ENCODE assay signal across 8 cellular contexts in the genomic region with DNA sequence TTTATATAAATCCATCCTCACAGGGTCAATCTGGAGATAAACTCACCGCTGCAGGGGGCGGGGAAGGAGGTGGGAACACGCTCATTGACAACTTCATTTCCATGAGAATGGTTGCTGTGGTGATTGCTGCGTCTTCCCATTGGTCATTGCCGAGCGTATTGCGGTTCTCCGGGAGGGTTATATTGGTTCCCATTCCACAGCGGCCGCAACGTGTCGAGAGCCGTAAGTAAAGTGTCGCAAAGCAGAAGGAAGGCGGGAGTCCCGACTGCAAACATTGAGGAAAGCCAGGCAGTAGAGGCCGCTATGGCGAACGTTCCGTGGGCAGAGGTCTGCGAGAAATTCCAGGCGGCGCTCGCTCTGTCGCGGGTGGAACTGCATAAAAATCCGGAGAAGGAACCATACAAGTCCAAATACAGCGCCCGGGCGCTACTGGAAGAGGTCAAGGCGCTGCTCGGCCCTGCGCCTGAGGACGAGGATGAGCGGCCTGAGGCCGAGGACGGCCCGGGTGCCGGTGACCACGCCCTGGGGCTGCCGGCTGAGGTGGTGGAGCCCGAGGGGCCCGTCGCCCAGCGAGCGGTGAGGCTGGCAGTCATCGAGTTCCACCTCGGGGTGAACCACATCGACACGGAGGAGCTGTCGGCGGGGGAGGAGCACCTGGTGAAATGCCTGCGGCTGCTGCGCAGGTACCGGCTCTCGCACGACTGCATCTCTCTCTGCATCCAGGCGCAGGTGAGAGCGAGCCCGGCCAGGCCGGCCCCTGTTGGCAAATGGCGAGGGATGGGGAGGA. TPM values are rescaled to one million over a fixed set of nuclear protein-coding genes. Genes with fewer than 3 reads are reported as not detected.
A peak's percentile ranks its signal among the peaks of the same experiment; 100 is the strongest.
DNase-seq lines count a peak whose midpoint lies in the region; ATAC-seq and TF ChIP-seq lines count a peak whose summit lies in the region.

A gene with protein sequence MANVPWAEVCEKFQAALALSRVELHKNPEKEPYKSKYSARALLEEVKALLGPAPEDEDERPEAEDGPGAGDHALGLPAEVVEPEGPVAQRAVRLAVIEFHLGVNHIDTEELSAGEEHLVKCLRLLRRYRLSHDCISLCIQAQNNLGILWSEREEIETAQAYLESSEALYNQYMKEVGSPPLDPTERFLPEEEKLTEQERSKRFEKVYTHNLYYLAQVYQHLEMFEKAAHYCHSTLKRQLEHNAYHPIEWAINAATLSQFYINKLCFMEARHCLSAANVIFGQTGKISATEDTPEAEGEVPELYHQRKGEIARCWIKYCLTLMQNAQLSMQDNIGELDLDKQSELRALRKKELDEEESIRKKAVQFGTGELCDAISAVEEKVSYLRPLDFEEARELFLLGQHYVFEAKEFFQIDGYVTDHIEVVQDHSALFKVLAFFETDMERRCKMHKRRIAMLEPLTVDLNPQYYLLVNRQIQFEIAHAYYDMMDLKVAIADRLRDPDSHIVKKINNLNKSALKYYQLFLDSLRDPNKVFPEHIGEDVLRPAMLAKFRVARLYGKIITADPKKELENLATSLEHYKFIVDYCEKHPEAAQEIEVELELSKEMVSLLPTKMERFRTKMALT (plus strand): TSS at position 274 of the 787 bp plus-strand sequence. CDS start 30 bp downstream, at position 304.

- H3K4me3 ChIP-seq in GM12865 (ENCODE audit: low read depth, low read length), result peak within 1 kb of the TSS; percentile 63
- peak within 1 kb of the TSS; percentile 69 for H3K4me3 ChIP-seq in ovary
- peak within 1 kb of the TSS; percentile 70 to 95 (median 90) for H3K4me3 ChIP-seq in thyroid gland (replicated peaks in 1 of 3)

- TF ChIP-seq CTCF in GM12865 (IDR thresholded peaks at IDR 0.05; ENCODE audit: insufficient read depth, low read depth, low read length, missing control alignments), result peak; percentile 39
- TF ChIP-seq CTCF in ovary (IDR thresholded peaks at IDR 0.05), result peak in 2 of 3 donors; percentile 57 to 63
- TF ChIP-seq CTCF in thyroid gland (IDR thresholded peaks at IDR 0.05), result peak in 4 of 6 experiments; percentile 23 to 40 (median 32)

- H3K27ac ChIP-seq in ovary (peak within 1 kb of the TSS; percentile 75 to 77), thyroid gland (peak within 1 kb of the TSS; percentile 33 to 84 (median 84))

- intact Hi-C loops in Right ventricle myocardium inferior (cut with DNase I) (loop anchor here (5.0 kb wide), 1 partner anchor 104 kb away; no protein-coding TSS in a partner anchor), ovary (cut with DNase I) (no loop called here), thyroid gland (cut with DNase I) (no loop called here)

- TF ChIP-seq POLR2A in ovary (IDR thresholded peaks at IDR 0.05) (peak; percentile 80), thyroid gland (IDR thresholded peaks at IDR 0.05) (peak in 1 of 2 donors; percentile 91)

- WGBS in ovary, 3 donors, result 0% methylated on average over 53 to 62 of the region's 62 CpGs
- 0% methylated on average over 11 to 29 of the region's 62 CpGs for WGBS in thyroid gland, 2 donors

- peak; percentile 20 for TF ChIP-seq EP300 in ovary (IDR thresholded peaks at IDR 0.05)

- DNase-seq in GM12865 (ENCODE audit: low read depth) (peak; percentile 96), NCI-H1105 (lab: John Stamatoyannopoulos, UW) (peak; percentile 91), SW 1271 (lab: John Stamatoyannopoulos, UW) (peak; percentile 89 to 95), Right ventricle myocardium inferior (ENCODE audit: missing footprints) (peak; percentile 96), ovary (peak; percentile 86 to 94 (median 89)), thyroid gland (peak; percentile 96 to 97)
- DNase-seq in activated naive CD8-positive, alpha-beta T cell treated with anti-CD3 and anti-CD28 coated beads, Interleukin-2, amount 50 U/mL, for 16 hours (ENCODE audit: low read depth, low spot score), result peak; percentile 45

- no peaks in the 10 kb centered on the region for H3K9me3 ChIP-seq in ovary
- H3K9me3 ChIP-seq in thyroid gland, result no peaks in the 10 kb centered on the region

- H3K27me3 ChIP-seq in ovary (no peaks in the 10 kb centered on the region), thyroid gland (no peaks in the 10 kb centered on the region)

- H3K36me3 ChIP-seq in ovary (no peaks in the 10 kb centered on the region), thyroid gland (peaks cover 0 to 11% of the 10 kb centered on the region in 2 donors)

- peaks cover 12% of the 10 kb centered on the region for H3K4me1 ChIP-seq in ovary (ENCODE audit: insufficient read depth)
- peaks cover 29 to 48% of the 10 kb centered on the region in 2 donors for H3K4me1 ChIP-seq in thyroid gland

- ATAC-seq in HG02642 (IDR thresholded peaks at IDR 0.05; ENCODE audit: poor library complexity, unreplicated experiment) (peak; percentile 84), Right ventricle myocardium inferior (peak; percentile 96)

RNA-seq across cellular contexts. Expression of the gene that starts here (rescaled TPM):
- total RNA-seq in Right ventricle myocardium inferior (52.2 TPM), ovary (10 to 100 TPM; 21.2 to 29.2 (median 26.7) TPM), thyroid gland (10 to 100 TPM; 37.9 to 54.1 (median 42.8) TPM)
- 10 to 100 TPM; 15.7 to 59.2 TPM for polyA plus RNA-seq in ovary

Comparison
In these comparisons a context has a peak if more than half of its experiments do, and no peak if none do; other contexts are left out.
1. Peak in every context shown above with its lines: DNase-seq, ATAC-seq, H3K4me3 ChIP-seq and H3K27ac ChIP-seq.
2. DNase-seq: peak in every context shown above with its lines; median percentile 96 in thyroid gland; 96 in GM12865; 96 in Right ventricle myocardium inferior; 92 in SW 1271; 91 in NCI-H1105; 89 in ovary; 45 in activated naive CD8-positive, alpha-beta T cell treated with anti-CD3 and anti-CD28 coated beads, Interleukin-2, amount 50 U/mL, for 16 hours.